ENCODE assay signal across 8 cellular contexts in the genomic region with DNA sequence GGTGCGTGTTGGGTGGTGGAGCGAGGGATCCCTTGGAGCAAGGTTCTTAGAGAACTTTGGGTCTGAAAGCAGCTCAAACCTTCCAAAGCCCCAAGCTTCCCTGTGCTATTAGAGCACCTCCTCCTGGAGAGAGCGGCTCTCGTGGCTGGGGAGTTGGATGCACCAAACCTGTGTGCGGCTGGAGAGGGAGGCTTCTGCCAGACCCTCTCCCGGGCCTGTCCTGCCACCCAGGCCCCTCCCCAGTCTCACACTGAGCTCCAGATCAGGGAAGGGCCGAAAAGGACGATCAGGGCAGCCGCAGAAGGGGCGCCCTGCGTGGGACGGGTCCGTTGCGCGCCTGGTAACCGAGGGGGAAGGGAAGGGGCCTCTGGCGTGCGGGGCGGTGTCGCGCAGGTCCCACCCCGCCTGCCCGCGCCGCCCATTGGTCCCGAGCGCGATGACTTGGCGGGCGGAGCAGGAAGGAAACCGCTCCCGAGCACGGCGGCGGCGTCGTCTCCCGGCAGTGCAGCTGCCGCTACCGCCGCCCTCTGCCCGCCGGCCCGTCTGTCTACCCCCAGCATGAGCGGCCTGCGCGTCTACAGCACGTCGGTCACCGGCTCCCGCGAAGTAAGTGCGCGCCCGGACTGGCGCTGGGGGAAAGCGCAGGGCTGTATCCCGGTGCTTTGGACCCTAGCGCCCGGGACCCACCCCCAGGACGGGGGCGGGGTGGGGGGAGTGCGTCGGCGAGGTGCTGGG. TPM values are rescaled to one million over a fixed set of nuclear protein-coding genes. Genes with fewer than 3 reads are reported as not detected.
DNase-seq lines count a peak whose midpoint lies in the region; ATAC-seq and TF ChIP-seq lines count a peak whose summit lies in the region.

A gene (plus strand): TSS at position 489 of the 735 bp plus-strand sequence. CDS start 70 bp downstream, at position 559.

- peak within 1 kb of the TSS; percentile 88 to 99 (median 96) for H3K27ac Mint-ChIP-seq in CD8-positive, alpha-beta memory T cell

- H3F3A ChIP-seq in PC-3 (ENCODE audit: low read length, unreplicated experiment) = peaks cover 37% of the 10 kb centered on the region

- peak within 1 kb of the TSS; percentile 86 for H3K27ac ChIP-seq in CD8-positive, alpha-beta memory T cell (ENCODE audit: low read depth, low read length)
- H3K27ac ChIP-seq in PC-3 (ENCODE audit: low read length) = peak within 1 kb of the TSS; percentile 99

- H3K79me2 ChIP-seq in PC-3 (ENCODE audit: low read length) = peaks cover 34% of the 10 kb centered on the region

- POLR2A ChIA-PET in CD8-positive, alpha-beta memory T cell (lab: Charles Lee) = interaction anchor here (0.6 to 8.3 kb wide), 6 partner anchors 9 to 230 kb away, joined by 3 to 104 read pairs (median 4); a partner anchor contains a TSS
- POLR2A ChIA-PET in PC-3 (lab: Charles Lee; ENCODE audit: unreplicated experiment) = interaction anchor here (0.5 to 0.8 kb wide), 4 partner anchors 9 to 952 kb away, joined by 3 to 5 read pairs (median 4); a partner anchor contains a TSS

- no peaks in the 10 kb centered on the region for H3K9me2 ChIP-seq in PC-3 (replicated peaks; ENCODE audit: low read length)

- H3K4me2 ChIP-seq in PC-3 (ENCODE audit: low read length) = peak within 1 kb of the TSS; percentile 94

- H3K9me3 ChIP-seq in CD8-positive, alpha-beta memory T cell (ENCODE audit: low read length) = no peaks in the 10 kb centered on the region
- H3K9me3 ChIP-seq in PC-3 (ENCODE audit: low read length) = no peaks in the 10 kb centered on the region
- no peaks in the 10 kb centered on the region for H3K9me3 ChIP-seq in mucosa of stomach (ENCODE audit: control insufficient read depth, low read length)

- DNase-seq in CD8-positive, alpha-beta memory T cell = peak; percentile 80 to 88 (median 85)
- DNase-seq in HT1080 (ENCODE audit: low read depth) (peak; percentile 88), PC-3 (peak; percentile 87), erythroblast (lab: John Stamatoyannopoulos, UW) (peak in 1 of 2 experiments; percentile 92)
- peak; percentile 88 for DNase-seq in activated T-cell treated with anti-CD3 and anti-CD28 coated beads, Interleukin-2, amount 50 U/mL, for 1 hour
- peak; percentile 66 to 67 for DNase-seq in stimulated activated CD8-positive, alpha-beta memory T cell treated with anti-CD3 and anti-CD28 coated beads, Interleukin-7, amount 100 ng/mL, for 1 hour (ENCODE audit: low read depth in 2 of 2)

- no peaks in the 10 kb centered on the region for H3K9me3 Mint-ChIP-seq in CD8-positive, alpha-beta memory T cell

- no TSS peak for BruUV-seq in PC-3 (replicated peaks; lab: Mats Ljungman, UMichigan)

- no peaks in the 10 kb centered on the region for H3K27me3 ChIP-seq in CD8-positive, alpha-beta memory T cell (ENCODE audit: insufficient read depth, low read length, poor library complexity, severe bottlenecking)
- H3K27me3 ChIP-seq in PC-3 (ENCODE audit: low read length) (no peaks in the 10 kb centered on the region), mucosa of stomach (ENCODE audit: control insufficient read depth, insufficient read depth, low read length) (no peaks in the 10 kb centered on the region)

- peak within 1 kb of the TSS; percentile 87 for H3K9ac ChIP-seq in PC-3 (ENCODE audit: low read length)
- H3K9ac ChIP-seq in mucosa of stomach (ENCODE audit: low read length) = peak within 1 kb of the TSS; percentile 86

- no peaks in the 10 kb centered on the region for H3K27me3 Mint-ChIP-seq in CD8-positive, alpha-beta memory T cell

- H3K4me1 Mint-ChIP-seq in CD8-positive, alpha-beta memory T cell = peaks cover 78 to 88% (median 83%) of the 10 kb centered on the region in 3 donors

- intact Hi-C loops in PC-3 (cut with micrococcal nuclease) = loop anchor here (2.0 kb wide), 1 partner anchor 27 kb away; a partner anchor contains a TSS

- H3K4me3 Mint-ChIP-seq in CD8-positive, alpha-beta memory T cell = peak within 1 kb of the TSS; percentile 82 to 97 (median 93)

- peaks cover 87% of the 10 kb centered on the region for H3K4me1 ChIP-seq in CD8-positive, alpha-beta memory T cell (ENCODE audit: insufficient read depth, low read length)
- H3K4me1 ChIP-seq in PC-3 (ENCODE audit: insufficient read depth, low read length) (peaks cover 83% of the 10 kb centered on the region), mucosa of stomach (ENCODE audit: control insufficient read depth, insufficient read depth, low read length) (peaks cover 82% of the 10 kb centered on the region)

- peaks cover 8% of the 10 kb centered on the region for H3K36me3 ChIP-seq in CD8-positive, alpha-beta memory T cell (ENCODE audit: insufficient read depth, low read length)
- H3K36me3 ChIP-seq in PC-3 (ENCODE audit: low read depth, low read length) (peaks cover 29% of the 10 kb centered on the region), mucosa of stomach (ENCODE audit: control insufficient read depth, insufficient read depth, low read length) (no peaks in the 10 kb centered on the region)

- TF ChIP-seq POLR2A in erythroblast (IDR thresholded peaks at IDR 0.05; ENCODE audit: low read length) = peak; percentile 90

- peak within 1 kb of the TSS; percentile 44; the same call in 1 of the 2 replicates for H2AFZ ChIP-seq in PC-3 (ENCODE audit: low read length)

- CTCF ChIA-PET in CD8-positive, alpha-beta memory T cell (lab: Charles Lee) = interaction anchor here (0.6 to 21.9 kb wide), 11 partner anchors 9 to 117 kb away, joined by 3 to 840 read pairs (median 4); a partner anchor contains a TSS
- CTCF ChIA-PET in PC-3 (lab: Charles Lee) = interaction anchor here (0.7 to 1.2 kb wide), 4 partner anchors 42 to 137 kb away, joined by 3 to 6 read pairs (median 4); a partner anchor contains a TSS

- H4K20me1 ChIP-seq in PC-3 (ENCODE audit: low read length) = peaks cover 9% of the 10 kb centered on the region; the same call in 1 of the 2 replicates

- H3K4me3 ChIP-seq in CD8-positive, alpha-beta memory T cell (ENCODE audit: low read length) = peak within 1 kb of the TSS; percentile 85
- H3K4me3 ChIP-seq in PC-3 (ENCODE audit: low read length) = peak within 1 kb of the TSS; percentile 75
- peak within 1 kb of the TSS; percentile 75 for H3K4me3 ChIP-seq in mucosa of stomach (ENCODE audit: low read length)

- ATAC-seq in GM19452 (IDR thresholded peaks at IDR 0.05; ENCODE audit: unreplicated experiment) (peak; percentile 62), PC-3 (peak; percentile 38)

- peaks cover 8 to 52% (median 13%) of the 10 kb centered on the region in 3 donors for H3K36me3 Mint-ChIP-seq in CD8-positive, alpha-beta memory T cell

- peak; percentile 56 for TF ChIP-seq CTCF in PC-3 (conservative IDR thresholded peaks at IDR 0.05; ENCODE audit: low read depth, low read length)

RNA-seq across cellular contexts. Expression of the gene that starts here (rescaled TPM):
- 100 to 1,000 TPM; 447 to 472 TPM for total RNA-seq in CD8-positive, alpha-beta memory T cell
- 1,786 TPM for polyA plus RNA-seq in CD8-positive, alpha-beta memory T cell
- 143 and 314 TPM in 2 replicates for total RNA-seq in HT1080 (2014; rRNA removed; shearing (Covaris generic))
- polyA plus RNA-seq in HT1080 (2015; cell fraction: cytosol; rRNA removed) = 384 and 469 TPM in 2 replicates
- polyA plus RNA-seq in HT1080 (2015; cell fraction: nucleus; rRNA removed) = 82.7 and 84.7 TPM in 2 replicates
- 181 and 193 TPM in 2 replicates for total RNA-seq in PC-3 (2014; rRNA removed)
